In genomic region chr5:175595905-175596304, GRCh38 we compare ENCODE assay signal across 32 cellular contexts.
"Had no signal": no experiment of that assay in that cellular context is flagged by ENCODE, and none has a peak within 500 bp of the region (broad histone marks: within the 10 kb centered on the region; RNA-seq: fewer than 3 reads in every experiment).

No MANE protein-coding gene starts in this region.

- H3K36me3 ChIP-seq: adrenal gland, brain microvascular endothelial cell, breast epithelium had no signal

- ATAC-seq: activated CD8-positive, alpha-beta T cell treated with anti-CD3 and anti-CD28 coated beads for 36 hours; activated naive CD4-positive, alpha-beta T cell treated with anti-CD3 and anti-CD28 coated beads, Interleukin-2, amount 50 U/mL, for 72 hours; activated T-cell treated with anti-CD3 and anti-CD28 coated beads, Interleukin-2, amount 50 U/mL, for 4 hours; activated T-cell treated with anti-CD3 and anti-CD28 coated beads, Interleukin-2, amount 50 U/mL, for 72 hours; activated T-helper 17 cell treated with anti-CD3 and anti-CD28 coated beads, Interleukin-2, amount 50 U/mL, for 72 hours; body of pancreas; T-cell had no signal

- H3K9me3 ChIP-seq: adrenal gland, body of pancreas, breast epithelium had no signal

- H3K4me1 ChIP-seq: adrenal gland, body of pancreas, breast epithelium had no signal

- H3K27ac ChIP-seq: adrenal gland, body of pancreas, brain microvascular endothelial cell, breast epithelium, VCaP had no signal

- DNase-seq: activated B cell treated with CpG ODN at 0.5 μM for 24 hours; activated CD4-positive, alpha-beta memory T cell treated with anti-CD3 and anti-CD28 coated beads for 36 hours; activated CD4-positive, alpha-beta T cell treated with anti-CD3 and anti-CD28 coated beads for 4 hours; activated CD4-positive, alpha-beta T cell treated with anti-CD3 and anti-CD28 coated beads, Interleukin-2, amount 10 ng/mL, durations not matched to agents 24 days and 14 days; activated CD4-positive, alpha-beta T cell treated with anti-CD3 and anti-CD28 coated beads, Interleukin-2, amount 50 U/mL, for 1 hour; activated CD4-positive, alpha-beta T cell treated with anti-CD3 and anti-CD28 coated beads, Interleukin-2, amount 50 U/mL, for 4 hours; activated CD4-positive, CD25-positive, alpha-beta regulatory T cell treated with anti-CD3 and anti-CD28 coated beads, Interleukin-2, amount 50 U/mL, for 72 hours; activated CD8-positive, alpha-beta memory T cell treated with anti-CD3 and anti-CD28 coated beads, Interleukin-2, amount 50 U/mL, for 4 hours; activated CD8-positive, alpha-beta T cell treated with anti-CD3 and anti-CD28 coated beads for 36 hours; activated effector memory CD4-positive, alpha-beta T cell treated with anti-CD3 and anti-CD28 coated beads, Interleukin-2, amount 50 U/mL, for 16 hours; activated gamma-delta T cell treated with Interleukin-2 at 50 U/mL for 16 hours; activated naive CD4-positive, alpha-beta T cell; activated naive CD4-positive, alpha-beta T cell treated with anti-CD3 and anti-CD28 coated beads for 36 hours; activated naive CD4-positive, alpha-beta T cell treated with anti-CD3 and anti-CD28 coated beads, Interleukin-2, amount 50 U/mL, for 16 hours; activated naive CD8-positive, alpha-beta T cell treated with anti-CD3 and anti-CD28 coated beads for 36 hours; activated T-cell treated with anti-CD3 and anti-CD28 coated beads for 4 hours; activated T-cell treated with anti-CD3 and anti-CD28 coated beads, Interleukin-2, amount 50 U/mL, for 1 hour; activated T-cell treated with anti-CD3 and anti-CD28 coated beads, Interleukin-2, amount 50 U/mL, for 4 hours; activated T-cell treated with anti-CD3 and anti-CD28 coated beads, Interleukin-2, amount 50 U/mL, for 72 hours; adrenal gland; amniotic stem cell; aorta; body of pancreas; brain microvascular endothelial cell; central memory CD4-positive, alpha-beta T cell; T-cell; T-helper 2 cell; T-helper 9 cell had no signal

- H3K4me3 ChIP-seq: adrenal gland, body of pancreas, breast epithelium had no signal

- H3K27me3 ChIP-seq: body of pancreas, brain microvascular endothelial cell, breast epithelium had no signal
